ENCODE assay signal across 1 cellular context in the genomic region with DNA sequence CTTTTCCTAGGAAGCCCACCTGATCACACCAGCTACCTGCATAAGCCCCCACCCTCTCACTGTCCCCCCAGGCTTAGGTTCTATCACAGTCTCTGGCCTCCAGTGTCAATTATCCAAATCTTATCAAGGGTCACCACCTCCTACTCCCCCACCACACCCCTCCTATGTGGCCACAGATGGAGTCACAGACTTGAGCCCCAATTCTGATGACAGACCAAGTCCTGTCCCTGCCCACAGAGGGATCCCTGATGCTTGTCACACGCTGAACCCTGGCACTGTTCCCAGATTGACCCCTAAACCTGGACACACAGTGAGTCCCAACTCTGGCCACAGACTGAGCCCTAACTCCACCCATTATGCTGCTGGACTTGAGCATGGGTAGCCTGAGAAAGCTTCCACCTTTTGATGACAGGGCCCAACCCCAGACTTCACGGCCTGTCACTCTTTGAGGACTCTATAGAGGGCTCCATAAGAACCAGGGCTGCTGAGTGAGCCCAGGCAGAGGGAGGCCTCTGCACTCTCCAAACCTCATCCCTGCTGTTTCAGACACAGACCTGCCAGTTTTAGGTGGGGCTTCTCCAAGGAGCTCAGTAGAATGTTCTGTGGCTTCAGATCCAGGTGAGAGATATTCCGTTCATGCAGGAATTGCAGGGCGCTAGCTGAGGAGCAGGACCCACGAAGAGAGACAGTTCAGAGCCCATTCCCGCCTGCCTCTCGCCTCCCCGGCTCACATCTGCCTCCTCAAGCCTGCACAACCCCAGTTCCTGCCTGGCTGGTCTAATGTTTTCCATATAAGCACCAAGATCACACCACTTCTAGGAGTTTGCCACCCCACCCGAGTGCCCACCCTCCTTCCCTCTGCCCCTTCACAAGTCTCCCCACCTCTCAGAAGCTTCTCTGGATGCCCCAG.
TF ChIP-seq lines count a peak whose summit lies in the region.

No MANE protein-coding gene starts in this region.

TF ChIP-seq in GM23338, 12 proteins besides CTCF, POLR2A, EP300 and RAD21:
- TF ChIP-seq ZNF114 (CRISPR knock-in tag; IDR thresholded peaks at IDR 0.05), result no peak
- TF ChIP-seq ZNF331 (CRISPR knock-in tag; IDR thresholded peaks at IDR 0.05; ENCODE audit: low read depth), result no peak
- TF ChIP-seq STAT1 (IDR thresholded peaks at IDR 0.05; ENCODE audit: unreplicated experiment), result no peak
- no peak for TF ChIP-seq EZH2 (IDR thresholded peaks at IDR 0.05; ENCODE audit: low read depth, unreplicated experiment)
- no peak for TF ChIP-seq ETS1 (IDR thresholded peaks at IDR 0.05)
- TF ChIP-seq JUNB (IDR thresholded peaks at IDR 0.05; ENCODE audit: unreplicated experiment), result no peak
- TF ChIP-seq ZNF462 (CRISPR knock-in tag; IDR thresholded peaks at IDR 0.05), result no peak
- TF ChIP-seq NANOG (IDR thresholded peaks at IDR 0.05; ENCODE audit: borderline replicate concordance), result no peak
- TF ChIP-seq EZH2phosphoT487 (IDR thresholded peaks at IDR 0.05; ENCODE audit: unreplicated experiment), result no peak
- no peak for TF ChIP-seq CREB1 (CRISPR knock-in tag; IDR thresholded peaks at IDR 0.05; ENCODE audit: low read depth)
- TF ChIP-seq, protein P1, sequence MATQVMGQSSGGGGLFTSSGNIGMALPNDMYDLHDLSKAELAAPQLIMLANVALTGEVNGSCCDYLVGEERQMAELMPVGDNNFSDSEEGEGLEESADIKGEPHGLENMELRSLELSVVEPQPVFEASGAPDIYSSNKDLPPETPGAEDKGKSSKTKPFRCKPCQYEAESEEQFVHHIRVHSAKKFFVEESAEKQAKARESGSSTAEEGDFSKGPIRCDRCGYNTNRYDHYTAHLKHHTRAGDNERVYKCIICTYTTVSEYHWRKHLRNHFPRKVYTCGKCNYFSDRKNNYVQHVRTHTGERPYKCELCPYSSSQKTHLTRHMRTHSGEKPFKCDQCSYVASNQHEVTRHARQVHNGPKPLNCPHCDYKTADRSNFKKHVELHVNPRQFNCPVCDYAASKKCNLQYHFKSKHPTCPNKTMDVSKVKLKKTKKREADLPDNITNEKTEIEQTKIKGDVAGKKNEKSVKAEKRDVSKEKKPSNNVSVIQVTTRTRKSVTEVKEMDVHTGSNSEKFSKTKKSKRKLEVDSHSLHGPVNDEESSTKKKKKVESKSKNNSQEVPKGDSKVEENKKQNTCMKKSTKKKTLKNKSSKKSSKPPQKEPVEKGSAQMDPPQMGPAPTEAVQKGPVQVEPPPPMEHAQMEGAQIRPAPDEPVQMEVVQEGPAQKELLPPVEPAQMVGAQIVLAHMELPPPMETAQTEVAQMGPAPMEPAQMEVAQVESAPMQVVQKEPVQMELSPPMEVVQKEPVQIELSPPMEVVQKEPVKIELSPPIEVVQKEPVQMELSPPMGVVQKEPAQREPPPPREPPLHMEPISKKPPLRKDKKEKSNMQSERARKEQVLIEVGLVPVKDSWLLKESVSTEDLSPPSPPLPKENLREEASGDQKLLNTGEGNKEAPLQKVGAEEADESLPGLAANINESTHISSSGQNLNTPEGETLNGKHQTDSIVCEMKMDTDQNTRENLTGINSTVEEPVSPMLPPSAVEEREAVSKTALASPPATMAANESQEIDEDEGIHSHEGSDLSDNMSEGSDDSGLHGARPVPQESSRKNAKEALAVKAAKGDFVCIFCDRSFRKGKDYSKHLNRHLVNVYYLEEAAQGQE (IDR thresholded peaks at IDR 0.05; ENCODE audit: unreplicated experiment), result no peak
- TF ChIP-seq POLR2AphosphoS5 (IDR thresholded peaks at IDR 0.05; ENCODE audit: low read depth), result no peak
